In the genomic region with DNA sequence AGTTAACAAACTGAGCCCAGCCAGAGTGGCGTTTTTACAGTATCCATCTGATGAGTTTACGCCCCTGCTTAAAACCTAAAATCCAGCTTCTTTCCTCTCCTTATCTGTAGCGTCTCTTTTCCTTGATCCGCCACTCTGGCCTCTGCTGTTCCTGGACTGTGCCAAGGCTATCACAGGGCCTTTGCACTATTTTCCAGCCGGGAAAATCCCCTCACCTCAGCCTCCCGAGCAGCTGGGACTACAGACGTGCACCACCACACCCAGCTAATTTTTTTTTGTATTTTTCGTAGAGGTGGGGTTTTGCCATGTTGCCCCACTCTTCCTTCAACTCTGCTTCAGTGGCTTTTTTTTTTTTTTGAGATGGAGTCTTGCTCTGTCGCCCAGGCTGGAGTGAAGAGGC, we compare ENCODE assay signal across 13 cellular contexts. TPM values are rescaled to one million over a fixed set of nuclear protein-coding genes. Genes with fewer than 3 reads are reported as not detected.
DNase-seq lines count a peak whose midpoint lies in the region; ATAC-seq, FAIRE-seq and TF ChIP-seq lines count a peak whose summit lies in the region.
"Had no signal": no experiment of that assay in that cellular context is flagged by ENCODE, and none has a peak within 500 bp of the region (broad histone marks: within the 10 kb centered on the region; RNA-seq: fewer than 3 reads in every experiment).

No MANE protein-coding gene starts in this region.

- no peak for TF ChIP-seq POLR2A in A549 (IDR thresholded peaks at IDR 0.05; ENCODE audit: low read length)

- H2AFZ ChIP-seq in KMS-11 (ENCODE audit: low read depth): no peak overlapping the region

- H3K9me3 ChIP-seq in A549: no peaks in the 10 kb centered on the region

- CTCF ChIA-PET in A549 (lab: Yijun Ruan, JAX): interaction anchor here (0.6 to 2.3 kb wide), 10 partner anchors 8 to 125 kb away, joined by 3 to 11 read pairs (median 5); a partner anchor contains a TSS

- H3K4me2 ChIP-seq in A549 (peak overlapping the region; percentile 53), KMS-11 (no peak overlapping the region; the same call in 1 of the 2 replicates)

- H4K20me1 ChIP-seq in KMS-11 (ENCODE audit: insufficient read depth): no peaks in the 10 kb centered on the region

- H3K4me3 Mint-ChIP-seq in nephron: no peak overlapping the region
- no peak overlapping the region for H3K4me3 Mint-ChIP-seq in stimulated activated memory B cell treated with anti-CD40 and anti-IgM and Interleukin-4, amounts not matched to agents 10 μg/mL and 1 μg/mL and 100 μg/mL, for 72 hours

- TF ChIP-seq CTCF in A549 (IDR thresholded peaks at IDR 0.05): no peak
- TF ChIP-seq CTCF in KMS-11 (conservative IDR thresholded peaks at IDR 0.05; ENCODE audit: low read depth, low read length): no peak
- no peak for TF ChIP-seq CTCF in nephron (IDR thresholded peaks at IDR 0.05; ENCODE audit: unreplicated experiment in 3 of 3)

- POLR2A ChIA-PET in A549 (lab: Yijun Ruan, JAX): interaction anchor here (0.6 to 1.4 kb wide), 6 partner anchors 8 to 244 kb away, joined by 3 to 25 read pairs (median 7); a partner anchor contains a TSS

- no peaks in the 10 kb centered on the region for H3K36me3 Mint-ChIP-seq in nephron (ENCODE audit: low read depth)
- H3K36me3 Mint-ChIP-seq in stimulated activated memory B cell treated with anti-CD40 and anti-IgM and Interleukin-4, amounts not matched to agents 10 μg/mL and 1 μg/mL and 100 μg/mL, for 72 hours: no peaks in the 10 kb centered on the region

- H3K4me3 ChIP-seq in A549: no peak overlapping the region
- no peak overlapping the region for H3K4me3 ChIP-seq in KMS-11 (IDR thresholded peaks at IDR 0.05; ENCODE audit: insufficient read depth, low read depth, low read length)

- peaks cover 35% of the 10 kb centered on the region for H3K4me1 Mint-ChIP-seq in nephron
- peaks cover 31% of the 10 kb centered on the region for H3K4me1 Mint-ChIP-seq in stimulated activated memory B cell treated with anti-CD40 and anti-IgM and Interleukin-4, amounts not matched to agents 10 μg/mL and 1 μg/mL and 100 μg/mL, for 72 hours

- H3K27me3 Mint-ChIP-seq in nephron (ENCODE audit: low read depth): peaks cover 33% of the 10 kb centered on the region
- peaks cover 33% of the 10 kb centered on the region for H3K27me3 Mint-ChIP-seq in stimulated activated memory B cell treated with anti-CD40 and anti-IgM and Interleukin-4, amounts not matched to agents 10 μg/mL and 1 μg/mL and 100 μg/mL, for 72 hours

- no peak for TF ChIP-seq RAD21 in A549 (conservative IDR thresholded peaks at IDR 0.05 in 1 of 2, IDR thresholded peaks at IDR 0.05 in 1 of 2)

- H3K4me1 ChIP-seq in A549 (peaks cover 35% of the 10 kb centered on the region), KMS-11 (ENCODE audit: low read depth, poor library complexity, severe bottlenecking) (peaks cover 66% of the 10 kb centered on the region)

- peak overlapping the region; percentile 73 to 83 for H3K27ac ChIP-seq in A549
- H3K27ac ChIP-seq in KMS-11: peak overlapping the region; percentile 81
- H3K27ac ChIP-seq in epithelial cell of prostate: peak overlapping the region; percentile 99

- H3K79me2 ChIP-seq in KMS-11 (ENCODE audit: insufficient read depth, low read depth): no peaks in the 10 kb centered on the region

- TF ChIP-seq EP300 in A549 (IDR thresholded peaks at IDR 0.05): no peak

- no peaks in the 10 kb centered on the region for H3K36me3 ChIP-seq in KMS-11 (ENCODE audit: insufficient read depth)

- peaks cover 7% of the 10 kb centered on the region; the same call in 1 of the 2 replicates for H3K27me3 ChIP-seq in KMS-11 (ENCODE audit: insufficient read depth, low read depth)

- DNase-seq in A549 (ENCODE audit: low read depth in 1 of 2, low spot score in 1 of 2): no peak
- DNase-seq in epithelial cell of prostate (ENCODE audit: low read depth, low spot score): no peak
- no peak for DNase-seq in DMS153 (lab: John Stamatoyannopoulos, UW)
- no peak for DNase-seq in OCI-M1 (lab: John Stamatoyannopoulos, UW)
- DNase-seq: activated naive CD4-positive, alpha-beta T cell treated with Interleukin-2 at 50 U/mL for 16 hours; head of caudate nucleus had no signal

- 76% methylated on average over 9 of the region's 9 CpGs for WGBS in A549 (ENCODE audit: missing lambda C conversion rate)

- peak overlapping the region; percentile 95 to 98 (median 97) for H3K27ac Mint-ChIP-seq in nephron
- no peak overlapping the region for H3K27ac Mint-ChIP-seq in stimulated activated memory B cell treated with anti-CD40 and anti-IgM and Interleukin-4, amounts not matched to agents 10 μg/mL and 1 μg/mL and 100 μg/mL, for 72 hours

- H3K9ac ChIP-seq in KMS-11: no peak overlapping the region

- FAIRE-seq in A549 (lab: Jason Lieb, UNC): no peak
- FAIRE-seq: bronchial epithelial cell, HTR-8/SVneo had no signal

- no peak for ATAC-seq in A549
- ATAC-seq in HG02763 (IDR thresholded peaks at IDR 0.05; ENCODE audit: unreplicated experiment): no peak
- no peak for ATAC-seq in stimulated activated memory B cell treated with anti-CD40 and anti-IgM and Interleukin-4, amounts not matched to agents 10 μg/mL and 1 μg/mL and 100 μg/mL, for 72 hours
- ATAC-seq: left lobe of liver had no signal

- H3K9me3 Mint-ChIP-seq in nephron: no peaks in the 10 kb centered on the region
- no peaks in the 10 kb centered on the region for H3K9me3 Mint-ChIP-seq in stimulated activated memory B cell treated with anti-CD40 and anti-IgM and Interleukin-4, amounts not matched to agents 10 μg/mL and 1 μg/mL and 100 μg/mL, for 72 hours

TF ChIP-seq in A549, 52 proteins besides CTCF, POLR2A, EP300 and RAD21:
- TF ChIP-seq KDM1A (IDR thresholded peaks at IDR 0.05; ENCODE audit: low read depth): no peak
- TF ChIP-seq CBX2 (IDR thresholded peaks at IDR 0.05; ENCODE audit: borderline replicate concordance, low read depth): no peak
- TF ChIP-seq BHLHE40 (IDR thresholded peaks at IDR 0.05; ENCODE audit: low read depth, low read length): no peak
- no peak for TF ChIP-seq NPAS2 (CRISPR knock-in tag; IDR thresholded peaks at IDR 0.05; ENCODE audit: borderline replicate concordance)
- TF ChIP-seq, protein P1, sequence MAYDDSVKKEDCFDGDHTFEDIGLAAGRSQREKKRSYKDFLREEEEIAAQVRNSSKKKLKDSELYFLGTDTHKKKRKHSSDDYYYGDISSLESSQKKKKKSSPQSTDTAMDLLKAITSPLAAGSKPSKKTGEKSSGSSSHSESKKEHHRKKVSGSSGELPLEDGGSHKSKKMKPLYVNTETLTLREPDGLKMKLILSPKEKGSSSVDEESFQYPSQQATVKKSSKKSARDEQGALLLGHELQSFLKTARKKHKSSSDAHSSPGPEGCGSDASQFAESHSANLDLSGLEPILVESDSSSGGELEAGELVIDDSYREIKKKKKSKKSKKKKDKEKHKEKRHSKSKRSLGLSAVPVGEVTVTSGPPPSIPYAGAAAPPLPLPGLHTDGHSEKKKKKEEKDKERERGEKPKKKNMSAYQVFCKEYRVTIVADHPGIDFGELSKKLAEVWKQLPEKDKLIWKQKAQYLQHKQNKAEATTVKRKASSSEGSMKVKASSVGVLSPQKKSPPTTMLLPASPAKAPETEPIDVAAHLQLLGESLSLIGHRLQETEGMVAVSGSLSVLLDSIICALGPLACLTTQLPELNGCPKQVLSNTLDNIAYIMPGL (CRISPR knock-in tag; IDR thresholded peaks at IDR 0.05; ENCODE audit: borderline replicate concordance): no peak
- TF ChIP-seq EHF (CRISPR knock-in tag; IDR thresholded peaks at IDR 0.05): no peak
- no peak for TF ChIP-seq POLR2AphosphoS2 (conservative IDR thresholded peaks at IDR 0.05; ENCODE audit: low read length)
- no peak for TF ChIP-seq NFE2L2 (conservative IDR thresholded peaks at IDR 0.05; ENCODE audit: low read length)
- no peak for TF ChIP-seq ESRRA (IDR thresholded peaks at IDR 0.05; ENCODE audit: borderline replicate concordance, low read length)
- TF ChIP-seq, protein P2, sequence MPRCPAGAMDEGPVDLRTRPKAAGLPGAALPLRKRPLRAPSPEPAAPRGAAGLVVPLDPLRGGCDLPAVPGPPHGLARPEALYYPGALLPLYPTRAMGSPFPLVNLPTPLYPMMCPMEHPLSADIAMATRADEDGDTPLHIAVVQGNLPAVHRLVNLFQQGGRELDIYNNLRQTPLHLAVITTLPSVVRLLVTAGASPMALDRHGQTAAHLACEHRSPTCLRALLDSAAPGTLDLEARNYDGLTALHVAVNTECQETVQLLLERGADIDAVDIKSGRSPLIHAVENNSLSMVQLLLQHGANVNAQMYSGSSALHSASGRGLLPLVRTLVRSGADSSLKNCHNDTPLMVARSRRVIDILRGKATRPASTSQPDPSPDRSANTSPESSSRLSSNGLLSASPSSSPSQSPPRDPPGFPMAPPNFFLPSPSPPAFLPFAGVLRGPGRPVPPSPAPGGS (IDR thresholded peaks at IDR 0.05): no peak
- no peak for TF ChIP-seq CHD4 (IDR thresholded peaks at IDR 0.05; ENCODE audit: borderline replicate concordance)

RNA-seq across cellular contexts. Expression of a gene that starts 7.9 kb away (rescaled TPM):
- polyA plus RNA-seq in A549 (2011; rRNA removed): 4.1 and 5.5 TPM in 2 replicates
- 11.3 and 12.4 TPM in 2 replicates for polyA plus RNA-seq in A549 (2012; cell fraction: cytosol; rRNA removed)
- 7.8 and 11.8 TPM in 2 replicates for polyA plus RNA-seq in A549 (2012; cell fraction: nucleus; rRNA removed)
- polyA plus RNA-seq in A549 (2017; fragmentation: RNase III; extraction: RNeasy Plus Mini Kit Qiagen cat#74134 plus additional on column Dnase treatment): 4.9 to 5.8 TPM (median 5.3 TPM) in 3 replicates
- polyA minus RNA-seq in A549 (2011; rRNA and poly(A)+ RNA removed): 5.1 and 5.4 TPM in 2 replicates

RNA-seq across cellular contexts. Expression of a gene that starts 10.7 kb away (rescaled TPM):
- polyA plus RNA-seq in A549 (2011; rRNA removed) (0.16 TPM in 1 of 2 replicates, not detected in the other), A549 (2017; fragmentation: RNase III; extraction: RNeasy Plus Mini Kit Qiagen cat#74134 plus additional on column Dnase treatment) (not detected in 3 replicates)
- 0.07 and 0.10 TPM in 2 replicates for polyA plus RNA-seq in A549 (2012; cell fraction: cytosol; rRNA removed)
- polyA plus RNA-seq in A549 (2012; cell fraction: nucleus; rRNA removed): 0.06 and 0.17 TPM in 2 replicates
- not detected in 2 replicates for polyA minus RNA-seq in A549 (2011; rRNA and poly(A)+ RNA removed)

RNA-seq across cellular contexts. Expression of a gene that starts 19.4 kb away (rescaled TPM):
- polyA plus RNA-seq in A549 (2011; rRNA removed): 2.3 and 2.4 TPM in 2 replicates
- polyA plus RNA-seq in A549 (2012; cell fraction: cytosol; rRNA removed): 1.9 and 2.4 TPM in 2 replicates
- polyA plus RNA-seq in A549 (2012; cell fraction: nucleus; rRNA removed): 6.1 and 6.7 TPM in 2 replicates
- polyA plus RNA-seq in A549 (2017; fragmentation: RNase III; extraction: RNeasy Plus Mini Kit Qiagen cat#74134 plus additional on column Dnase treatment): 1.3 to 1.5 TPM (median 1.5 TPM) in 3 replicates
- polyA minus RNA-seq in A549 (2011; rRNA and poly(A)+ RNA removed): 1.9 and 2.8 TPM in 2 replicates
